8 cellular contexts compared by ENCODE assay signal in the genomic region with DNA sequence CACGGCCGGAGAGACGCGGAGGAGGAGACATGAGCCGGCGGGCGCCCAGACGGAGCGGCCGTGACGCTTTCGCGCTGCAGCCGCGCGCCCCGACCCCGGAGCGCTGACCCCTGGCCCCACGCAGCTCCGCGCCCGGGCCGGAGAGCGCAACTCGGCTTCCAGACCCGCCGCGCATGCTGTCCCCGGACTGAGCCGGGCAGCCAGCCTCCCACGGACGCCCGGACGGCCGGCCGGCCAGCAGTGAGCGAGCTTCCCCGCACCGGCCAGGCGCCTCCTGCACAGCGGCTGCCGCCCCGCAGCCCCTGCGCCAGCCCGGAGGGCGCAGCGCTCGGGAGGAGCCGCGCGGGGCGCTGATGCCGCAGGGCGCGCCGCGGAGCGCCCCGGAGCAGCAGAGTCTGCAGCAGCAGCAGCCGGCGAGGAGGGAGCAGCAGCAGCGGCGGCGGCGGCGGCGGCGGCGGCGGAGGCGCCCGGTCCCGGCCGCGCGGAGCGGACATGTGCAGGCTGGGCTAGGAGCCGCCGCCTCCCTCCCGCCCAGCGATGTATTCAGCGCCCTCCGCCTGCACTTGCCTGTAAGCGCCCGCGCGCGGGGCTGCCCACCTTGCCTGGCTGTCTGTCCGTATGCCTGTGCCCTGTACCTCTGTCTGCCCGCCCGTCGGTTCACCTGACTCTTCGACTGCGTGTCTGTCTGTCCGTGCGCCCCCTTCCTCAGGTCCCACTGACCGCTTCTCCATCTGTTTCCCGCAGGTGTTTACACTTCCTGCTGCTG. TPM values are rescaled to one million over a fixed set of nuclear protein-coding genes. Genes with fewer than 3 reads are reported as not detected.
DNase-seq lines count a peak whose midpoint lies in the region; ATAC-seq and TF ChIP-seq lines count a peak whose summit lies in the region.

No MANE protein-coding gene starts in this region.

- DNase-seq in activated CD8-positive, alpha-beta memory T cell treated with anti-CD3 and anti-CD28 coated beads for 24 hours = peak; percentile 70
- no peak for DNase-seq in activated CD8-positive, alpha-beta memory T cell treated with anti-CD3 and anti-CD28 coated beads, Interleukin-2, amount 50 U/mL, for 4 hours
- DNase-seq in T-helper 9 cell (peak; percentile 11), epithelial cell of esophagus (ENCODE audit: low read depth) (peak; percentile 34), myocyte (ENCODE audit: low read depth) (peak; percentile 27), vagina (ENCODE audit: extremely low spot score in 2 of 2) (peak in 1 of 2 donors; percentile 79), SIG-M5 (lab: John Stamatoyannopoulos, UW) (no peak)

- H3K27ac ChIP-seq in vagina = no peak overlapping the region

- intact Hi-C loops in vagina (cut with DNase I) = loop anchor here (5.0 kb wide), 1 partner anchor 487 kb away; no protein-coding TSS in a partner anchor

- H3K27me3 ChIP-seq in vagina = peaks cover 4% of the 10 kb centered on the region

- H3K4me3 ChIP-seq in epithelial cell of esophagus (ENCODE audit: low read length) (no peak overlapping the region), vagina (peak overlapping the region; percentile 33 to 45)

- H3K4me1 ChIP-seq in vagina = peaks cover 26% of the 10 kb centered on the region

- no peak for TF ChIP-seq POLR2A in vagina (IDR thresholded peaks at IDR 0.05)

- ATAC-seq in HG03175 (IDR thresholded peaks at IDR 0.05; ENCODE audit: unreplicated experiment) = peak; percentile 39

- TF ChIP-seq CTCF in epithelial cell of esophagus (IDR thresholded peaks at IDR 0.05; ENCODE audit: insufficient read depth, low read depth, low read length, missing control alignments) (no peak), vagina (IDR thresholded peaks at IDR 0.05) (no peak)

- H3K9me3 ChIP-seq in vagina = no peaks in the 10 kb centered on the region

- H3K36me3 ChIP-seq in vagina = no peaks in the 10 kb centered on the region

RNA-seq across cellular contexts. Expression of gene FGF18, which starts 0.4 kb away (rescaled TPM):
- total RNA-seq in myocyte = 0.16 TPM in 1 of 2 replicates, not detected in the other
- 0.11 TPM for polyA plus RNA-seq in myocyte (2012)
- total RNA-seq in vagina = 1.7 TPM

RNA-seq across cellular contexts. Expression of gene NPM1, which starts 32.2 kb away (rescaled TPM):
- total RNA-seq in myocyte (802 and 836 TPM in 2 replicates), vagina (526 TPM)
- polyA plus RNA-seq in myocyte (2012) = 749 TPM

Comparison
In these comparisons a context has a peak if more than half of its experiments do, and no peak if none do; other contexts are left out.
1. DNase-seq: peak in activated CD8-positive, alpha-beta memory T cell treated with anti-CD3 and anti-CD28 coated beads for 24 hours (single experiment), T-helper 9 cell (single experiment), epithelial cell of esophagus (single experiment) and myocyte (single experiment); none in activated CD8-positive, alpha-beta memory T cell treated with anti-CD3 and anti-CD28 coated beads, Interleukin-2, amount 50 U/mL, for 4 hours (single experiment) and SIG-M5 (single experiment).